In genomic region chr2:46296840-46297545, GRCh38 we compare ENCODE assay signal across 1 cellular context.
A peak's percentile ranks its signal among the peaks of the same experiment; 100 is the strongest.
TF ChIP-seq lines count a peak whose summit lies in the region.

TSS of gene EPAS1 (plus strand) at chr2:46297407. CDS start at chr2:46297912, 505 bp downstream.

TF ChIP-seq in HepG2, 621 proteins besides CTCF, POLR2A, EP300 and RAD21 (continued from another document and continues in another):
- TF ChIP-seq ZNF30 (CRISPR knock-in tag; IDR thresholded peaks at IDR 0.05) (0 out of 2 replicates have a peak, but pooled peaks have one; percentile 52), KAT8 (CRISPR knock-in tag; IDR thresholded peaks at IDR 0.05) (0 out of 2 replicates have a peak, but pooled peaks have one; percentile 24), MXD1 (CRISPR knock-in tag; IDR thresholded peaks at IDR 0.05) (peak; percentile 66; the same call in 1 of the 2 replicates), MYNN (CRISPR knock-in tag; IDR thresholded peaks at IDR 0.05; ENCODE audit: low read depth) (0 out of 2 replicates have a peak, but pooled peaks have one; percentile 27), MAFG (CRISPR knock-in tag; IDR thresholded peaks at IDR 0.05) (0 out of 2 replicates have a peak, but pooled peaks have one; percentile 14), BCL3 (CRISPR knock-in tag; IDR thresholded peaks at IDR 0.05) (peak; percentile 87; the same call in 1 of the 2 replicates), ZNF414 (CRISPR knock-in tag; IDR thresholded peaks at IDR 0.05) (no peak; the same call in 1 of the 2 replicates), CEBPZ (IDR thresholded peaks at IDR 0.05; ENCODE audit: low read length) (no peak), ZSCAN31 (CRISPR knock-in tag; IDR thresholded peaks at IDR 0.05; ENCODE audit: low read depth) (peak; percentile 68; the same call in 1 of the 2 replicates), CAMTA2 (CRISPR knock-in tag; IDR thresholded peaks at IDR 0.05; ENCODE audit: borderline replicate concordance) (0 out of 2 replicates have a peak, but pooled peaks have one; percentile 37), KDM2A (CRISPR knock-in tag; IDR thresholded peaks at IDR 0.05; ENCODE audit: borderline replicate concordance, low read depth) (peak; percentile 64), HOXA5 (CRISPR knock-in tag; IDR thresholded peaks at IDR 0.05) (no peak), ZFP82 (CRISPR knock-in tag; IDR thresholded peaks at IDR 0.05; ENCODE audit: borderline replicate concordance) (peak; percentile 37; the same call in 1 of the 2 replicates), CREB3 (CRISPR knock-in tag; IDR thresholded peaks at IDR 0.05) (no peak), STAG1 (CRISPR knock-in tag; IDR thresholded peaks at IDR 0.05) (peak; percentile 25; the same call in 1 of the 2 replicates), MYPOP (CRISPR knock-in tag; IDR thresholded peaks at IDR 0.05) (peak; percentile 80), ZSCAN25 (CRISPR knock-in tag; IDR thresholded peaks at IDR 0.05) (peak; percentile 71), RNF2 (conservative IDR thresholded peaks at IDR 0.05; ENCODE audit: low read depth) (peak; percentile 91), MXD3 (CRISPR knock-in tag; IDR thresholded peaks at IDR 0.05) (peak; percentile 91; the same call in 1 of the 2 replicates), EZH2 (conservative IDR thresholded peaks at IDR 0.05; ENCODE audit: low read depth, low read length) (no peak; the same call in 1 of the 2 replicates), ZNF776 (CRISPR knock-in tag; IDR thresholded peaks at IDR 0.05) (peak; percentile 94), RFXANK (CRISPR knock-in tag; IDR thresholded peaks at IDR 0.05) (peak; percentile 71; the same call in 1 of the 2 replicates), ZFYVE20 (CRISPR knock-in tag; IDR thresholded peaks at IDR 0.05; ENCODE audit: borderline replicate concordance, low read depth) (no peak), ZBTB38 (CRISPR knock-in tag; IDR thresholded peaks at IDR 0.05) (peak; percentile 80; the same call in 1 of the 2 replicates), ZBTB40 (IDR thresholded peaks at IDR 0.05) (no peak), ZBTB40 (CRISPR knock-in tag; IDR thresholded peaks at IDR 0.05) (0 out of 2 replicates have a peak, but pooled peaks have one; percentile 64), THAP8 (CRISPR knock-in tag; IDR thresholded peaks at IDR 0.05; ENCODE audit: borderline replicate concordance) (0 out of 2 replicates have a peak, but pooled peaks have one; percentile 10), ATF2 (CRISPR knock-in tag; IDR thresholded peaks at IDR 0.05) (0 out of 2 replicates have a peak, but pooled peaks have one; percentile 40), ZNF235 (CRISPR knock-in tag; IDR thresholded peaks at IDR 0.05; ENCODE audit: borderline replicate concordance) (peak; percentile 96), FOXM1 (CRISPR knock-in tag; IDR thresholded peaks at IDR 0.05) (no peak), ZNF275 (CRISPR knock-in tag; IDR thresholded peaks at IDR 0.05; ENCODE audit: borderline replicate concordance) (no peak; the same call in 1 of the 2 replicates), TARDBP (CRISPR knock-in tag; IDR thresholded peaks at IDR 0.05) (peak; percentile 67; the same call in 1 of the 2 replicates), ZNF761 (CRISPR knock-in tag; conservative IDR thresholded peaks at IDR 0.05) (no peak), KDM5B (CRISPR knock-in tag; IDR thresholded peaks at IDR 0.05; ENCODE audit: borderline replicate concordance) (peak; percentile 93), SKI (IDR thresholded peaks at IDR 0.05; ENCODE audit: partially characterized antibody) (peak; percentile 84)
